ENCODE assay signal across 8 cellular contexts in genomic region chr16:22003195-22003594, GRCh38. TPM values are rescaled to one million over a fixed set of nuclear protein-coding genes. Genes with fewer than 3 reads are reported as not detected.
"Had no signal": no experiment of that assay in that cellular context is flagged by ENCODE, and none has a peak within 500 bp of the region (broad histone marks: within the 10 kb centered on the region; RNA-seq: fewer than 3 reads in every experiment).

No MANE protein-coding gene starts in this region.

- H3K27ac Mint-ChIP-seq: IgD-negative memory B cell had no signal

- ATAC-seq: HepG2, K562 had no signal

- H3K4me3 ChIP-seq: K562 had no signal

- H3K36me3 Mint-ChIP-seq: IgD-negative memory B cell had no signal

- DNase-seq: KBM-7, KG1 had no signal

- H3K9me3 Mint-ChIP-seq: IgD-negative memory B cell had no signal

- H3K27ac ChIP-seq: HL-60 had no signal

RNA-seq across cellular contexts. Expression of gene PDZD9, which starts 2.3 kb away (rescaled TPM):
- total RNA-seq: HepG2, HT-29, HT1080, K562 had no signal
- polyA plus RNA-seq: HepG2, IgD-negative memory B cell had no signal
